10 cellular contexts compared by ENCODE assay signal in the genomic region with DNA sequence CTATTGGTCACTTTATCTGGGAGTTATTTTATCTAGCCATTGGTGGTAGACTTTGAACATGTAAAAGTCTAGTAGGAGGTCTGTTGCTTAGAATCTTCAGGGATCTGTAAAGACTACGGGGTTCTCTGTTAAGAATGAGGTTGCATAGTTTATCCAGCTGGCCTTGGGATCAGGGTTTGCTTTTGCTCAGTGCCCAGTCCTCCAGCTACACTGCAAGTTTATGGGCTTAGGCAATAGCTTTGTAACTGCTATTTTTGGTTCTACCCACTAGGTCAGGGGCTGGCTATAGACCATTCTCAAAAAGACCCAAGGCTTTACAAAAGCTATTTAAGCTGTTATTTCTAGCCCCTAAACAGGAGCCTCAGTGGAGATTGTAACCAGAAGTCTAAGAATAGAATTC. TPM values are rescaled to one million over a fixed set of nuclear protein-coding genes. Genes with fewer than 3 reads are reported as not detected.
DNase-seq lines count a peak whose midpoint lies in the region; ATAC-seq and TF ChIP-seq lines count a peak whose summit lies in the region.
"Had no signal": no experiment of that assay in that cellular context is flagged by ENCODE, and none has a peak within 500 bp of the region (broad histone marks: within the 10 kb centered on the region; RNA-seq: fewer than 3 reads in every experiment).

No MANE protein-coding gene starts in this region.

- no peaks in the 10 kb centered on the region for H3K9me1 ChIP-seq in IMR-90 (ENCODE audit: insufficient read depth, low read length)

- no peak overlapping the region for H3K27ac ChIP-seq in IMR-90 (ENCODE audit: insufficient read depth, low read length)
- H3K27ac ChIP-seq in gastrocnemius medialis: peak overlapping the region; percentile 91 to 98 (median 97)

- intact Hi-C loops in IMR-90 (cut with micrococcal nuclease): no loop called here
- intact Hi-C loops in activated T-helper 2 cell treated with anti-CD3 and anti-CD28 coated beads, Interferon-gamma antibody, Interleukin-2, Interleukin-4, amounts not matched to agents 10 μg/mL and 5 μg/mL and 100 μg/mL, durations not matched to agents 14 hours and 24 hours and 36 hours (cut with micrococcal nuclease): no loop called here
- intact Hi-C loops in Right ventricle myocardium superior (cut with DNase I): no loop called here
- intact Hi-C loops in gastrocnemius medialis (cut with DNase I; ENCODE audit: low total_unique reads): no loop called here

- no peak overlapping the region for H3K4me3 Mint-ChIP-seq in activated T-helper 2 cell treated with anti-CD3 and anti-CD28 coated beads, Interferon-gamma antibody, Interleukin-2, Interleukin-4, amounts not matched to agents 10 μg/mL and 5 μg/mL and 100 μg/mL, durations not matched to agents 14 hours and 24 hours and 36 hours (ENCODE audit: low read depth)

- dilution Hi-C loops in IMR-90 (cut with HindIII; ENCODE audit: low sequenced_read_pairs, unreplicated experiment): no loop called here

- no peak overlapping the region for H2AFZ ChIP-seq in IMR-90 (replicated peaks; ENCODE audit: low read length, poor library complexity)

- no peak for TF ChIP-seq RAD21 in IMR-90 (IDR thresholded peaks at IDR 0.05; ENCODE audit: low read length)

- H3K23ac ChIP-seq in IMR-90 (ENCODE audit: low read depth, low read length): no peak overlapping the region

- H3K4me3 ChIP-seq in IMR-90 (ENCODE audit: insufficient read depth, low read depth, low read length) (no peak overlapping the region), gastrocnemius medialis (peak overlapping the region in 3 of 4 donors; percentile 6 to 27 (median 20))

- no peak overlapping the region for H3K9ac ChIP-seq in IMR-90 (ENCODE audit: low read depth, low read length)

- no peaks in the 10 kb centered on the region for H3K9me3 Mint-ChIP-seq in activated T-helper 2 cell treated with anti-CD3 and anti-CD28 coated beads, Interferon-gamma antibody, Interleukin-2, Interleukin-4, amounts not matched to agents 10 μg/mL and 5 μg/mL and 100 μg/mL, durations not matched to agents 14 hours and 24 hours and 36 hours

- H3K36me3 Mint-ChIP-seq in activated T-helper 2 cell treated with anti-CD3 and anti-CD28 coated beads, Interferon-gamma antibody, Interleukin-2, Interleukin-4, amounts not matched to agents 10 μg/mL and 5 μg/mL and 100 μg/mL, durations not matched to agents 14 hours and 24 hours and 36 hours (ENCODE audit: low read depth): peaks cover 24% of the 10 kb centered on the region

- H3K4me1 ChIP-seq in IMR-90 (ENCODE audit: control insufficient read depth, insufficient read depth, low read length) (peaks cover 8% of the 10 kb centered on the region), gastrocnemius medialis (peaks cover 92 to 99% of the 10 kb centered on the region in 2 donors)

- CTCF ChIA-PET in IMR-90 (lab: Yijun Ruan, JAX): interaction anchor here (1.4 to 1.5 kb wide), 2 partner anchors 8 to 9 kb away, joined by 3 to 5 read pairs; no protein-coding TSS in a partner anchor

- H4K91ac ChIP-seq in IMR-90 (ENCODE audit: insufficient read depth, low read depth, low read length): no peak overlapping the region

- no peak for TF ChIP-seq CTCF in IMR-90 (conservative IDR thresholded peaks at IDR 0.05; ENCODE audit: low read depth, low read length)
- TF ChIP-seq CTCF in gastrocnemius medialis (IDR thresholded peaks at IDR 0.05 in 4 of 5, conservative IDR thresholded peaks at IDR 0.05 in 1 of 5): no peak

- no peak overlapping the region for H3K4ac ChIP-seq in IMR-90 (ENCODE audit: low read depth, low read length)

- no peak overlapping the region for H2BK15ac ChIP-seq in IMR-90 (ENCODE audit: low read depth, low read length)

- no peak overlapping the region for H2BK120ac ChIP-seq in IMR-90 (ENCODE audit: low read depth, low read length)

- no peak overlapping the region for H2AK5ac ChIP-seq in IMR-90 (ENCODE audit: low read depth, low read length)

- POLR2A ChIA-PET in IMR-90 (lab: Charles Lee; ENCODE audit: unreplicated experiment): interaction anchor here (0.6 kb wide), 1 partner anchor 10 kb away, joined by 3 read pairs; the partner anchor contains the start of gene SH3GLB1

- WGBS in IMR-90 (ENCODE audit: extremely low coverage in 2 of 2, insufficient read length in 1 of 2), 2 experiments: no CpG with 5 or more reads among the region's 1 CpG

- H3K36me3 ChIP-seq in IMR-90 (ENCODE audit: control insufficient read depth, insufficient read depth, low read length) (peaks cover 9% of the 10 kb centered on the region; the same call in 1 of the 2 replicates), gastrocnemius medialis (no peaks in the 10 kb centered on the region)

- no peak overlapping the region for H4K8ac ChIP-seq in IMR-90 (ENCODE audit: low read depth in 2 of 2, low read length in 2 of 2)

- no peaks in the 10 kb centered on the region for H3K9me3 ChIP-seq in IMR-90 (ENCODE audit: control insufficient read depth, insufficient read depth, low read length)
- no peaks in the 10 kb centered on the region for H3K9me3 ChIP-seq in gastrocnemius medialis

- H3K27me3 ChIP-seq in IMR-90 (ENCODE audit: control insufficient read depth, insufficient read depth, low read length) (no peaks in the 10 kb centered on the region), gastrocnemius medialis (no peaks in the 10 kb centered on the region)

- no peak overlapping the region for H2BK20ac ChIP-seq in IMR-90 (ENCODE audit: low read depth, low read length)

- no peaks in the 10 kb centered on the region for H3K27me3 Mint-ChIP-seq in activated T-helper 2 cell treated with anti-CD3 and anti-CD28 coated beads, Interferon-gamma antibody, Interleukin-2, Interleukin-4, amounts not matched to agents 10 μg/mL and 5 μg/mL and 100 μg/mL, durations not matched to agents 14 hours and 24 hours and 36 hours (ENCODE audit: low read depth)

- peaks cover 63% of the 10 kb centered on the region for H4K20me1 ChIP-seq in IMR-90 (ENCODE audit: insufficient read depth, low read length)

- H2BK5ac ChIP-seq in IMR-90 (ENCODE audit: low read depth, low read length, poor library complexity, severe bottlenecking): no peak overlapping the region

- DNase-seq in IMR-90: peak; percentile 23
- no peak for DNase-seq in activated T-helper 2 cell treated with anti-CD3 and anti-CD28 coated beads, Interferon-gamma antibody, Interleukin-2, Interleukin-4, amounts not matched to agents 10 μg/mL and 5 μg/mL and 100 μg/mL, durations not matched to agents 14 hours and 24 hours and 36 hours (ENCODE audit: low spot score)
- DNase-seq in Right ventricle myocardium superior: no peak
- peak in 1 of 2 donors; percentile 46 for DNase-seq in gastrocnemius medialis
- no peak for DNase-seq in central memory CD4-positive, alpha-beta T cell
- no peak for DNase-seq in amygdala (lab: John Stamatoyannopoulos, UW)
- DNase-seq: activated CD8-positive, alpha-beta memory T cell treated with anti-CD3 and anti-CD28 coated beads for 24 hours; NCI-H1105; NCI-H774 had no signal

- in situ Hi-C loops in IMR-90 (cut with MboI; ENCODE audit: low sequenced_read_pairs) (loop anchor here (25.0 kb wide), 1 partner anchor 1002 kb away; the partner anchor contains the start of gene ZNHIT6), gastrocnemius medialis (cut with MboI; ENCODE audit: low sequenced_read_pairs in 4 of 4) (loop anchor here in 3 of 4 donors (25.0 kb wide), 3 partner anchors 198 to 623 kb away; partner anchors contain the start of genes HS2ST1 (in 1 of the 3), LMO4 (in 1 of the 3), ODF2L (in 1 of the 3) and SELENOF (in 1 of the 3))

- no peak overlapping the region for H2AK9ac ChIP-seq in IMR-90 (replicated peaks; ENCODE audit: low read depth, low read length, poor library complexity)

- H3K56ac ChIP-seq in IMR-90 (ENCODE audit: extremely low read depth, insufficient read depth, low read length): no peak overlapping the region

- BruUV-seq in IMR-90 (replicated peaks; lab: Mats Ljungman, UMichigan): no TSS peak

- H4K5ac ChIP-seq in IMR-90 (ENCODE audit: low read depth, low read length): no peak overlapping the region

- H3K18ac ChIP-seq in IMR-90 (ENCODE audit: low read depth, low read length): no peak overlapping the region

- no peak overlapping the region for H3K14ac ChIP-seq in IMR-90 (replicated peaks; ENCODE audit: low read depth, low read length)

- peak overlapping the region; percentile 3 for H3K27ac Mint-ChIP-seq in activated T-helper 2 cell treated with anti-CD3 and anti-CD28 coated beads, Interferon-gamma antibody, Interleukin-2, Interleukin-4, amounts not matched to agents 10 μg/mL and 5 μg/mL and 100 μg/mL, durations not matched to agents 14 hours and 24 hours and 36 hours

- peaks cover 0 to 38% of the 10 kb centered on the region in 2 experiments; a peak in 3 of 4 replicates for H3K79me1 ChIP-seq in IMR-90 (ENCODE audit: low read depth in 1 of 2, low read length in 2 of 2)

- ATAC-seq in IMR-90 (ENCODE audit: low read depth) (peak; percentile 72), Right ventricle myocardium superior (ENCODE audit: poor library complexity) (peak; percentile 85), gastrocnemius medialis (peak; percentile 90 to 95), HG03565 (IDR thresholded peaks at IDR 0.05; ENCODE audit: unreplicated experiment) (no peak)

- 0 out of 2 replicates have a peak overlapping the region, but pooled peaks have one; percentile 17 for H3K4me2 ChIP-seq in IMR-90 (ENCODE audit: low read depth, low read length)

- TF ChIP-seq POLR2A in IMR-90 (IDR thresholded peaks at IDR 0.05; ENCODE audit: low read depth, low read length) (no peak), gastrocnemius medialis (IDR thresholded peaks at IDR 0.05) (no peak)

- peaks cover 24% of the 10 kb centered on the region for H3K4me1 Mint-ChIP-seq in activated T-helper 2 cell treated with anti-CD3 and anti-CD28 coated beads, Interferon-gamma antibody, Interleukin-2, Interleukin-4, amounts not matched to agents 10 μg/mL and 5 μg/mL and 100 μg/mL, durations not matched to agents 14 hours and 24 hours and 36 hours (ENCODE audit: low read depth)

TF ChIP-seq in IMR-90, 13 proteins besides CTCF, POLR2A, EP300 and RAD21 (continues in another document):
- TF ChIP-seq RCOR1 (IDR thresholded peaks at IDR 0.05; ENCODE audit: insufficient replicate concordance, low read length): no peak
- no peak for TF ChIP-seq RFX5 (IDR thresholded peaks at IDR 0.05; ENCODE audit: low read depth, low read length)
- TF ChIP-seq SMC3 (IDR thresholded peaks at IDR 0.05; ENCODE audit: low read depth, low read length): no peak
- TF ChIP-seq MAFK (IDR thresholded peaks at IDR 0.05; ENCODE audit: low read depth, low read length): no peak
- no peak for TF ChIP-seq MAZ (IDR thresholded peaks at IDR 0.05; ENCODE audit: borderline replicate concordance, low read depth, low read length)

RNA-seq across cellular contexts. Expression of gene SH3GLB1, which starts 9.8 kb away (rescaled TPM):
- 22.2 and 30.3 TPM in 2 replicates for total RNA-seq in IMR-90 (2012; rRNA removed)
- polyA plus RNA-seq in IMR-90 (2012; rRNA removed): 25.1 and 36.5 TPM in 2 replicates
- polyA plus RNA-seq in IMR-90 (2012; cell fraction: cytosol; rRNA removed): 5.0 and 6.2 TPM in 2 replicates
- 3.9 and 33.3 TPM in 2 replicates for polyA plus RNA-seq in IMR-90 (2012; cell fraction: nucleus; rRNA removed; ENCODE audit: low replicate concordance)
- total RNA-seq in activated T-helper 2 cell treated with anti-CD3 and anti-CD28 coated beads, Interferon-gamma antibody, Interleukin-2, Interleukin-4, amounts not matched to agents 10 μg/mL and 5 μg/mL and 100 μg/mL, durations not matched to agents 14 hours and 24 hours and 36 hours: 60.5 and 65.7 TPM in 2 replicates
- total RNA-seq in Right ventricle myocardium superior: 120 TPM
- 100 to 1,000 TPM in 2 of 4 donors, 10 to 100 TPM in 2; 76.6 to 168 (median 112) TPM for total RNA-seq in gastrocnemius medialis
